1 cellular context compared by ENCODE assay signal in the genomic region with DNA sequence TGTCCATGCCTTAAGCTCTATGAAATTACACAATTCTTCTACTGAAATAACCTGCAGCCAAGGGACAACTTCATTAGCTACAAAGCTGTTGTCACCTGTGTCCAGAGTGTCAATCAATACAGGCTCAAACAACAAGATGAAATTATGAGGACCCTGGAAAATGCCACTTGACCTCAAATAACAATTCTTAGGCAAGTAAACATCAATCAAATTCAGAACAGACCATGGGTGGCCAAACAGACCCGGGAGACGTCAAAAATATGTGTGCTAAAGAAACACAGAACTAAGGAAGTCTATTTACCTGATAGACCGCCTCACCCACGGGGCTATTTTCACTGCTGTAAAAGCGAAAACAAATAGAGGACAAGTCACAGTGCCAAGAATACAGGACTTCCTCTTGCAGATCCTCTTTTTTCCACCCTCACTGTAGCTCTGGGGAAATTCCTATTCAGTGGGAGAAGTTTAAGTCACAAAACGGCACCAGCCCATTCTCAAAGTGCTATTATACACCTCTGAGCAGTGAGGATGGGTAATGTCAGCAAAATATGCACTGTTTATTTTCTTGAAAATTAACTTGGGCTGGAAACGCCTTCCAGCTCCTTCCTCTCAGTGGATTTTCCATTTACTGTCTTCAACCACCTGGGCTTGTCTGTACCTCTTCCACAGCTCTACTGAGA.
A peak's percentile ranks its signal among the peaks of the same experiment; 100 is the strongest.
TF ChIP-seq lines count a peak whose summit lies in the region.

No MANE protein-coding gene starts in this region.

TF ChIP-seq in HepG2, 621 proteins besides CTCF, POLR2A, EP300 and RAD21 (continued from another document):
- TF ChIP-seq HDAC6 (IDR thresholded peaks at IDR 0.05; ENCODE audit: low read depth, low read length) = no peak
- no peak for TF ChIP-seq TCF12 (IDR thresholded peaks at IDR 0.05)
- no peak for TF ChIP-seq TCF12 (CRISPR knock-in tag; IDR thresholded peaks at IDR 0.05)
- no peak for TF ChIP-seq ZNF563 (CRISPR knock-in tag; IDR thresholded peaks at IDR 0.05)
- no peak for TF ChIP-seq HOXA3 (CRISPR knock-in tag; IDR thresholded peaks at IDR 0.05)
- no peak for TF ChIP-seq SMARCE1 (IDR thresholded peaks at IDR 0.05; ENCODE audit: borderline replicate concordance)
- TF ChIP-seq, protein P1, sequence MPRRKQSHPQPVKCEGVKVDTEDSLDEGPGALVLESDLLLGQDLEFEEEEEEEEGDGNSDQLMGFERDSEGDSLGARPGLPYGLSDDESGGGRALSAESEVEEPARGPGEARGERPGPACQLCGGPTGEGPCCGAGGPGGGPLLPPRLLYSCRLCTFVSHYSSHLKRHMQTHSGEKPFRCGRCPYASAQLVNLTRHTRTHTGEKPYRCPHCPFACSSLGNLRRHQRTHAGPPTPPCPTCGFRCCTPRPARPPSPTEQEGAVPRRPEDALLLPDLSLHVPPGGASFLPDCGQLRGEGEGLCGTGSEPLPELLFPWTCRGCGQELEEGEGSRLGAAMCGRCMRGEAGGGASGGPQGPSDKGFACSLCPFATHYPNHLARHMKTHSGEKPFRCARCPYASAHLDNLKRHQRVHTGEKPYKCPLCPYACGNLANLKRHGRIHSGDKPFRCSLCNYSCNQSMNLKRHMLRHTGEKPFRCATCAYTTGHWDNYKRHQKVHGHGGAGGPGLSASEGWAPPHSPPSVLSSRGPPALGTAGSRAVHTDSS (CRISPR knock-in tag; conservative IDR thresholded peaks at IDR 0.05) = no peak
- peak; percentile 25; the same call in 1 of the 2 replicates for TF ChIP-seq ISL2 (CRISPR knock-in tag; IDR thresholded peaks at IDR 0.05)
- 0 out of 2 replicates have a peak, but pooled peaks have one; percentile 25 for TF ChIP-seq SOX5 (CRISPR knock-in tag; IDR thresholded peaks at IDR 0.05; ENCODE audit: borderline replicate concordance)
- 0 out of 2 replicates have a peak, but pooled peaks have one; percentile 20 for TF ChIP-seq THAP11 (CRISPR knock-in tag; IDR thresholded peaks at IDR 0.05)
- TF ChIP-seq, protein P2, sequence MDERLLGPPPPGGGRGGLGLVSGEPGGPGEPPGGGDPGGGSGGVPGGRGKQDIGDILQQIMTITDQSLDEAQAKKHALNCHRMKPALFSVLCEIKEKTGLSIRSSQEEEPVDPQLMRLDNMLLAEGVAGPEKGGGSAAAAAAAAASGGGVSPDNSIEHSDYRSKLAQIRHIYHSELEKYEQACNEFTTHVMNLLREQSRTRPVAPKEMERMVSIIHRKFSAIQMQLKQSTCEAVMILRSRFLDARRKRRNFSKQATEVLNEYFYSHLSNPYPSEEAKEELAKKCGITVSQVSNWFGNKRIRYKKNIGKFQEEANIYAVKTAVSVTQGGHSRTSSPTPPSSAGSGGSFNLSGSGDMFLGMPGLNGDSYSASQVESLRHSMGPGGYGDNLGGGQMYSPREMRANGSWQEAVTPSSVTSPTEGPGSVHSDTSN (CRISPR knock-in tag; IDR thresholded peaks at IDR 0.05) = peak; percentile 52; the same call in 1 of the 2 replicates
- peak; percentile 49 for TF ChIP-seq RARA (CRISPR knock-in tag; IDR thresholded peaks at IDR 0.05)
- no peak for TF ChIP-seq EHMT2 (IDR thresholded peaks at IDR 0.05; ENCODE audit: borderline replicate concordance, low read depth, low read length)
- no peak for TF ChIP-seq NFKB2 (CRISPR knock-in tag; IDR thresholded peaks at IDR 0.05; ENCODE audit: borderline replicate concordance)
- peak; percentile 55; the same call in 1 of the 2 replicates for TF ChIP-seq NR2F6 (IDR thresholded peaks at IDR 0.05)
- TF ChIP-seq NR2F6 (CRISPR knock-in tag; IDR thresholded peaks at IDR 0.05) = no peak
- TF ChIP-seq, protein P3, sequence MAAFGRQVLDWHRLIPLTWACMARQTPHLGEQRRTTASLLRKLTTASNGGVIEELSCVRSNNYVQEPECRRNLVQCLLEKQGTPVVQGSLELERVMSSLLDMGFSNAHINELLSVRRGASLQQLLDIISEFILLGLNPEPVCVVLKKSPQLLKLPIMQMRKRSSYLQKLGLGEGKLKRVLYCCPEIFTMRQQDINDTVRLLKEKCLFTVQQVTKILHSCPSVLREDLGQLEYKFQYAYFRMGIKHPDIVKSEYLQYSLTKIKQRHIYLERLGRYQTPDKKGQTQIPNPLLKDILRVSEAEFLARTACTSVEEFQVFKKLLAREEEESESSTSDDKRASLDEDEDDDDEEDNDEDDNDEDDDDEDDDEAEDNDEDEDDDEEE (CRISPR knock-in tag; IDR thresholded peaks at IDR 0.05) = 0 out of 2 replicates have a peak, but pooled peaks have one; percentile 37
- 0 out of 2 replicates have a peak, but pooled peaks have one; percentile 6 for TF ChIP-seq PPARG (CRISPR knock-in tag; conservative IDR thresholded peaks at IDR 0.05)
- TF ChIP-seq, protein P4, sequence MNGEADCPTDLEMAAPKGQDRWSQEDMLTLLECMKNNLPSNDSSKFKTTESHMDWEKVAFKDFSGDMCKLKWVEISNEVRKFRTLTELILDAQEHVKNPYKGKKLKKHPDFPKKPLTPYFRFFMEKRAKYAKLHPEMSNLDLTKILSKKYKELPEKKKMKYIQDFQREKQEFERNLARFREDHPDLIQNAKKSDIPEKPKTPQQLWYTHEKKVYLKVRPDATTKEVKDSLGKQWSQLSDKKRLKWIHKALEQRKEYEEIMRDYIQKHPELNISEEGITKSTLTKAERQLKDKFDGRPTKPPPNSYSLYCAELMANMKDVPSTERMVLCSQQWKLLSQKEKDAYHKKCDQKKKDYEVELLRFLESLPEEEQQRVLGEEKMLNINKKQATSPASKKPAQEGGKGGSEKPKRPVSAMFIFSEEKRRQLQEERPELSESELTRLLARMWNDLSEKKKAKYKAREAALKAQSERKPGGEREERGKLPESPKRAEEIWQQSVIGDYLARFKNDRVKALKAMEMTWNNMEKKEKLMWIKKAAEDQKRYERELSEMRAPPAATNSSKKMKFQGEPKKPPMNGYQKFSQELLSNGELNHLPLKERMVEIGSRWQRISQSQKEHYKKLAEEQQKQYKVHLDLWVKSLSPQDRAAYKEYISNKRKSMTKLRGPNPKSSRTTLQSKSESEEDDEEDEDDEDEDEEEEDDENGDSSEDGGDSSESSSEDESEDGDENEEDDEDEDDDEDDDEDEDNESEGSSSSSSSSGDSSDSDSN (CRISPR knock-in tag; IDR thresholded peaks at IDR 0.05) = peak; percentile 40; the same call in 1 of the 2 replicates
- TF ChIP-seq, protein P5, sequence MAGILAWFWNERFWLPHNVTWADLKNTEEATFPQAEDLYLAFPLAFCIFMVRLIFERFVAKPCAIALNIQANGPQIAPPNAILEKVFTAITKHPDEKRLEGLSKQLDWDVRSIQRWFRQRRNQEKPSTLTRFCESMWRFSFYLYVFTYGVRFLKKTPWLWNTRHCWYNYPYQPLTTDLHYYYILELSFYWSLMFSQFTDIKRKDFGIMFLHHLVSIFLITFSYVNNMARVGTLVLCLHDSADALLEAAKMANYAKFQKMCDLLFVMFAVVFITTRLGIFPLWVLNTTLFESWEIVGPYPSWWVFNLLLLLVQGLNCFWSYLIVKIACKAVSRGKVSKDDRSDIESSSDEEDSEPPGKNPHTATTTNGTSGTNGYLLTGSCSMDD (CRISPR knock-in tag; IDR thresholded peaks at IDR 0.05) = no peak
- 0 out of 2 replicates have a peak, but pooled peaks have one; percentile 17 for TF ChIP-seq MED1 (CRISPR knock-in tag; IDR thresholded peaks at IDR 0.05)
- TF ChIP-seq SSRP1 (CRISPR knock-in tag; IDR thresholded peaks at IDR 0.05) = 0 out of 2 replicates have a peak, but pooled peaks have one; percentile 12
- TF ChIP-seq, protein P6, sequence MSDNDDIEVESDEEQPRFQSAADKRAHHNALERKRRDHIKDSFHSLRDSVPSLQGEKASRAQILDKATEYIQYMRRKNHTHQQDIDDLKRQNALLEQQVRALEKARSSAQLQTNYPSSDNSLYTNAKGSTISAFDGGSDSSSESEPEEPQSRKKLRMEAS (IDR thresholded peaks at IDR 0.05) = 0 out of 2 replicates have a peak, but pooled peaks have one; percentile 52
- TF ChIP-seq KDM4B (CRISPR knock-in tag; IDR thresholded peaks at IDR 0.05) = no peak
- no peak for TF ChIP-seq ASH2L (IDR thresholded peaks at IDR 0.05; ENCODE audit: insufficient read length, low read depth, low read length)
- TF ChIP-seq ELF1 (CRISPR knock-in tag; IDR thresholded peaks at IDR 0.05) = no peak
- no peak for TF ChIP-seq XRCC5 (optimal IDR thresholded peaks at IDR 0.05; ENCODE audit: low read length)
- no peak for TF ChIP-seq NCOA5 (CRISPR knock-in tag; IDR thresholded peaks at IDR 0.05)
- TF ChIP-seq, protein P7, sequence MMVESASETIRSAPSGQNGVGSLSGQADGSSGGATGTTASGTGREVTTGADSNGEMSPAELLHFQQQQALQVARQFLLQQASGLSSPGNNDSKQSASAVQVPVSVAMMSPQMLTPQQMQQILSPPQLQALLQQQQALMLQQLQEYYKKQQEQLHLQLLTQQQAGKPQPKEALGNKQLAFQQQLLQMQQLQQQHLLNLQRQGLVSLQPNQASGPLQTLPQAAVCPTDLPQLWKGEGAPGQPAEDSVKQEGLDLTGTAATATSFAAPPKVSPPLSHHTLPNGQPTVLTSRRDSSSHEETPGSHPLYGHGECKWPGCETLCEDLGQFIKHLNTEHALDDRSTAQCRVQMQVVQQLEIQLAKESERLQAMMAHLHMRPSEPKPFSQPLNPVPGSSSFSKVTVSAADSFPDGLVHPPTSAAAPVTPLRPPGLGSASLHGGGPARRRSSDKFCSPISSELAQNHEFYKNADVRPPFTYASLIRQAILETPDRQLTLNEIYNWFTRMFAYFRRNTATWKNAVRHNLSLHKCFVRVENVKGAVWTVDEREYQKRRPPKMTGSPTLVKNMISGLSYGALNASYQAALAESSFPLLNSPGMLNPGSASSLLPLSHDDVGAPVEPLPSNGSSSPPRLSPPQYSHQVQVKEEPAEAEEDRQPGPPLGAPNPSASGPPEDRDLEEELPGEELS (CRISPR knock-in tag; IDR thresholded peaks at IDR 0.05) = peak; percentile 67
- TF ChIP-seq ZNF264 (CRISPR knock-in tag; IDR thresholded peaks at IDR 0.05) = 0 out of 2 replicates have a peak, but pooled peaks have one; percentile 11
- no peak for TF ChIP-seq SOX6 (IDR thresholded peaks at IDR 0.05)
- peak; percentile 54 for TF ChIP-seq SOX6 (CRISPR knock-in tag; IDR thresholded peaks at IDR 0.05)
- TF ChIP-seq HOXA5 (CRISPR knock-in tag; IDR thresholded peaks at IDR 0.05) = peak; percentile 50; the same call in 1 of the 2 replicates
- TF ChIP-seq, protein P8, sequence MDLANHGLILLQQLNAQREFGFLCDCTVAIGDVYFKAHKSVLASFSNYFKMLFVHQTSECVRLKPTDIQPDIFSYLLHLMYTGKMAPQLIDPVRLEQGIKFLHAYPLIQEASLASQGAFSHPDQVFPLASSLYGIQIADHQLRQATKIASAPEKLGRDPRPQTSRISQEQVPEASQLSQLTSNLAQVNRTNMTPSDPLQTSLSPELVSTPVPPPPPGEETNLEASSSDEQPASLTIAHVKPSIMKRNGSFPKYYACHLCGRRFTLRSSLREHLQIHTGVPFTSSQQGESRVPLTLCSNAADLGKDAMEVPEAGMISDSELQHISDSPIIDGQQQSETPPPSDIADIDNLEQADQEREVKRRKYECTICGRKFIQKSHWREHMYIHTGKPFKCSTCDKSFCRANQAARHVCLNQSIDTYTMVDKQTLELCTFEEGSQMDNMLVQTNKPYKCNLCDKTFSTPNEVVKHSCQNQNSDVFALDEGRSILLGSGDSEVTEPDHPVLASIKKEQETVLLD (CRISPR knock-in tag; IDR thresholded peaks at IDR 0.05; ENCODE audit: low read depth) = no peak
- TF ChIP-seq HIVEP1 (CRISPR knock-in tag; IDR thresholded peaks at IDR 0.05) = no peak
- peak; percentile 50; the same call in 1 of the 2 replicates for TF ChIP-seq GATAD2A (CRISPR knock-in tag; IDR thresholded peaks at IDR 0.05)
- TF ChIP-seq RBM39 (IDR thresholded peaks at IDR 0.05; ENCODE audit: low read depth, low read length, poor library complexity, severe bottlenecking) = no peak
- TF ChIP-seq, protein P9, sequence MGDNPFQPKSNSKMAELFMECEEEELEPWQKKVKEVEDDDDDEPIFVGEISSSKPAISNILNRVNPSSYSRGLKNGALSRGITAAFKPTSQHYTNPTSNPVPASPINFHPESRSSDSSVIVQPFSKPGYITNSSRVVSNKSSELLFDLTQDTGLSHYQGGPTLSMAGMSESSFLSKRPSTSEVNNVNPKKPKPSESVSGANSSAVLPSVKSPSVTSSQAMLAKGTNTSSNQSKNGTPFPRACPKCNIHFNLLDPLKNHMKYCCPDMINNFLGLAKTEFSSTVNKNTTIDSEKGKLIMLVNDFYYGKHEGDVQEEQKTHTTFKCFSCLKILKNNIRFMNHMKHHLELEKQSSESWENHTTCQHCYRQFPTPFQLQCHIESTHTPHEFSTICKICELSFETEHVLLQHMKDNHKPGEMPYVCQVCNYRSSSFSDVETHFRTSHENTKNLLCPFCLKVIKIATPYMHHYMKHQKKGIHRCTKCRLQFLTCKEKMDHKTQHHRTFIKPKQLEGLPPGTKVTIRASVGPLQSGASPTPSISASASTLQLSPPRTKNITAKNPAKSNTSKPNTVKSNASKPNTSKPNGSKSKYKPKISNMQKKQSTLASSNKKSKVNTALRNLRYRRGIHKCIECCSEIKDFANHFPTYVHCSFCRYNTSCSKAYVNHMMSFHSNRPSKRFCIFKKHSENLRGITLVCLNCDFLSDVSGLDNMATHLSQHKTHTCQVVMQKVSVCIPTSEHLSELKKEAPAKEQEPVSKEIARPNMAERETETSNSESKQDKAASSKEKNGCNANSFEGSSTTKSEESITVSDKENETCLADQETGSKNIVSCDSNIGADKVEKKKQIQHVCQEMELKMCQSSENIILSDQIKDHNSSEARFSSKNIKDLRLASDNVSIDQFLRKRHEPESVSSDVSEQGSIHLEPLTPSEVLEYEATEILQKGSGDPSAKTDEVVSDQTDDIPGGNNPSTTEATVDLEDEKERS (CRISPR knock-in tag; IDR thresholded peaks at IDR 0.05) = peak; percentile 78
- TF ChIP-seq FOXP1 (IDR thresholded peaks at IDR 0.05) = no peak
- TF ChIP-seq FOXP1 (CRISPR knock-in tag; IDR thresholded peaks at IDR 0.05) = peak; percentile 81
- TF ChIP-seq ZNF547 (CRISPR knock-in tag; IDR thresholded peaks at IDR 0.05) = no peak
- TF ChIP-seq ZNF207 (IDR thresholded peaks at IDR 0.05; ENCODE audit: borderline replicate concordance) = no peak
- no peak for TF ChIP-seq CEBPG (CRISPR knock-in tag; IDR thresholded peaks at IDR 0.05)
- TF ChIP-seq FOXA1 (IDR thresholded peaks at IDR 0.05) = no peak
- TF ChIP-seq FOXA1 (CRISPR knock-in tag; IDR thresholded peaks at IDR 0.05) = 0 out of 2 replicates have a peak, but pooled peaks have one; percentile 7
- TF ChIP-seq, protein P10, sequence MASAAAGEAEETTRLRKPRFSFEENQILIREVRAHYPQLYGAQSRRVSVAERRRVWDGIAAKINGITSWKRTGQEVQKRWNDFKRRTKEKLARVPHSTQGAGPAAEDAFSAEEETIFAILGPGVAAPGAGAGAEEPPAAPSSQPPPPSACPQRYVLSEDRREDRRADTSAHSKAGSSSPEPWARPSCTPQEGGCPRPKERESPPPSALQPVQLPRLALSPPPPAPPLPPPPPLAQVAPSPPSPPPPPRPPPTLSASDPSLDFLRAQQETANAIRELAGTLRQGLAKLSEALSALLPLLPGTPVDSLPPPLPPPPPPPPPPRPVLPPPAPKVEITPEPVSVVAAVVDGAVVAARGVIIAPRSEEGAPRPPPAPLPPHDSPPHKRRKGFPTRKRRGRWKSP (CRISPR knock-in tag; IDR thresholded peaks at IDR 0.05) = peak; percentile 29; the same call in 1 of the 2 replicates
- TF ChIP-seq RFXAP (CRISPR knock-in tag; IDR thresholded peaks at IDR 0.05; ENCODE audit: borderline replicate concordance) = 0 out of 2 replicates have a peak, but pooled peaks have one; percentile 13
- TF ChIP-seq ZNF350 (CRISPR knock-in tag; IDR thresholded peaks at IDR 0.05; ENCODE audit: borderline replicate concordance, low read depth) = no peak
- no peak for TF ChIP-seq KDM5A (IDR thresholded peaks at IDR 0.05; ENCODE audit: borderline replicate concordance, low read length)
TF ChIP-seq in HepG2: peak in this region for 62.
